In genomic region chr17:3755335-3756030, GRCh38 we compare ENCODE assay signal across 8 cellular contexts.
DNase-seq lines count a peak whose midpoint lies in the region; ATAC-seq and TF ChIP-seq lines count a peak whose summit lies in the region.

No MANE protein-coding gene starts in this region.

- H2AFZ ChIP-seq in SU-DHL-6 (ENCODE audit: low read depth, low read length, severe bottlenecking): peak overlapping the region; percentile 92

- H3K9me2 ChIP-seq in SU-DHL-6 (replicated peaks; ENCODE audit: insufficient read depth, low read length): no peaks in the 10 kb centered on the region

- no peaks in the 10 kb centered on the region for H3K36me3 ChIP-seq in SU-DHL-6 (ENCODE audit: low read length)
- no peaks in the 10 kb centered on the region for H3K36me3 ChIP-seq in iPS-15b (ENCODE audit: control insufficient read depth, insufficient read depth, low read length)

- peaks cover 38% of the 10 kb centered on the region for H3K4me1 Mint-ChIP-seq in stimulated activated effector memory CD8-positive, alpha-beta T cell treated with anti-CD3 and anti-CD28 coated beads, Interleukin-12 subunit alpha, Interleukin-12 subunit beta, amount 100 ng/mL, for 72 hours

- H3K4me2 ChIP-seq in SU-DHL-6 (ENCODE audit: low read depth, low read length, poor library complexity, severe bottlenecking): peak overlapping the region; percentile 27

- peak; percentile 49 for DNase-seq in NCI-H2171 treated with DMSO at 0.1 percent for 48 hours (lab: John Stamatoyannopoulos, UW)
- DNase-seq in NCI-H2171 (lab: John Stamatoyannopoulos, UW): no peak
- no peak for DNase-seq in stimulated activated effector memory CD8-positive, alpha-beta T cell treated with anti-CD3 and anti-CD28 coated beads, Interleukin-12 subunit alpha, Interleukin-12 subunit beta, amount 100 ng/mL, for 72 hours (ENCODE audit: low spot score in 2 of 2)
- DNase-seq in GM10248 (ENCODE audit: extremely low spot score): no peak
- DNase-seq in D341Med (ENCODE audit: low spot score): no peak

- no peak for ATAC-seq in stimulated activated effector memory CD8-positive, alpha-beta T cell treated with anti-CD3 and anti-CD28 coated beads, Interleukin-12 subunit alpha, Interleukin-12 subunit beta, amount 100 ng/mL, for 72 hours
- ATAC-seq in GM21528 (IDR thresholded peaks at IDR 0.05; ENCODE audit: low FRiP score, unreplicated experiment): no peak

- TF ChIP-seq CTCF in SU-DHL-6 (IDR thresholded peaks at IDR 0.05; ENCODE audit: insufficient read depth, low read length, poor library complexity, severe bottlenecking) (no peak), GM10248 (IDR thresholded peaks at IDR 0.05; ENCODE audit: control extremely low read depth, extremely low read depth, low read depth, missing control alignments) (no peak)

- H3K27ac Mint-ChIP-seq in stimulated activated effector memory CD8-positive, alpha-beta T cell treated with anti-CD3 and anti-CD28 coated beads, Interleukin-12 subunit alpha, Interleukin-12 subunit beta, amount 100 ng/mL, for 72 hours: no peak overlapping the region

- peak overlapping the region; percentile 18 for H3K4me3 Mint-ChIP-seq in stimulated activated effector memory CD8-positive, alpha-beta T cell treated with anti-CD3 and anti-CD28 coated beads, Interleukin-12 subunit alpha, Interleukin-12 subunit beta, amount 100 ng/mL, for 72 hours

- POLR2A ChIA-PET in GM10248 (lab: Yijun Ruan, JAX): no interaction called here

- H3K79me2 ChIP-seq in SU-DHL-6 (ENCODE audit: insufficient read depth, low read length): no peaks in the 10 kb centered on the region

- H3K9me3 ChIP-seq in SU-DHL-6 (ENCODE audit: insufficient read depth, low read length) (peaks cover 4% of the 10 kb centered on the region; the same call in 1 of the 2 replicates), iPS-15b (ENCODE audit: control insufficient read depth, insufficient read depth, low read length) (no peaks in the 10 kb centered on the region)

- H3K4me3 ChIP-seq in SU-DHL-6 (ENCODE audit: insufficient read depth, low read length, poor library complexity, severe bottlenecking): no peak overlapping the region
- H3K4me3 ChIP-seq in iPS-15b (ENCODE audit: low read depth, low read length): peak overlapping the region; percentile 88

- H3F3A ChIP-seq in SU-DHL-6 (ENCODE audit: insufficient read depth): peaks cover 6% of the 10 kb centered on the region; the same call in 1 of the 2 replicates

- H3K27ac ChIP-seq in SU-DHL-6 (ENCODE audit: low read depth, low read length): no peak overlapping the region

- H3K9ac ChIP-seq in SU-DHL-6 (ENCODE audit: low read length) (peak overlapping the region; percentile 41; the same call in 1 of the 2 replicates), iPS-15b (ENCODE audit: low read depth, low read length) (peak overlapping the region; percentile 73)

- CTCF ChIA-PET in GM10248 (lab: Yijun Ruan, JAX): interaction anchor here (1.1 to 10.6 kb wide), 3 partner anchors 9 to 91 kb away, joined by 3 to 111 read pairs (median 5); partner anchors contain the start of gene NCBP3

- peaks cover 35% of the 10 kb centered on the region for H3K36me3 Mint-ChIP-seq in stimulated activated effector memory CD8-positive, alpha-beta T cell treated with anti-CD3 and anti-CD28 coated beads, Interleukin-12 subunit alpha, Interleukin-12 subunit beta, amount 100 ng/mL, for 72 hours

- H3K27me3 ChIP-seq in SU-DHL-6 (ENCODE audit: low read length) (no peaks in the 10 kb centered on the region), iPS-15b (ENCODE audit: control insufficient read depth, insufficient read depth, low read length) (no peaks in the 10 kb centered on the region)

- H3K9me3 Mint-ChIP-seq in stimulated activated effector memory CD8-positive, alpha-beta T cell treated with anti-CD3 and anti-CD28 coated beads, Interleukin-12 subunit alpha, Interleukin-12 subunit beta, amount 100 ng/mL, for 72 hours: peaks cover 7% of the 10 kb centered on the region

- no peaks in the 10 kb centered on the region for H3K4me1 ChIP-seq in iPS-15b (ENCODE audit: control insufficient read depth, insufficient read depth, low read length)

- no peaks in the 10 kb centered on the region for H4K20me1 ChIP-seq in SU-DHL-6 (ENCODE audit: low read depth, low read length)
